11 cellular contexts compared by ENCODE assay signal in genomic region chr2:237672731-237673129, GRCh38. TPM values are rescaled to one million over a fixed set of nuclear protein-coding genes. Genes with fewer than 3 reads are reported as not detected.
DNase-seq lines count a peak whose midpoint lies in the region; ATAC-seq, FAIRE-seq and TF ChIP-seq lines count a peak whose summit lies in the region.
"Had no signal": no experiment of that assay in that cellular context is flagged by ENCODE, and none has a peak within 500 bp of the region (broad histone marks: within the 10 kb centered on the region; RNA-seq: fewer than 3 reads in every experiment).

No MANE protein-coding gene starts in this region.

- POLR2A ChIA-PET in HCT116 (lab: Charles Lee) (no interaction called here), T-cell (lab: Charles Lee) (interaction anchor here (0.6 to 5.6 kb wide), 14 partner anchors 10 to 72 kb away, joined by 3 to 152 read pairs (median 9); no protein-coding TSS in a partner anchor), H1 (lab: Charles Lee; ENCODE audit: partially characterized antibody) (no interaction called here)

- no peak overlapping the region for H4K8ac ChIP-seq in H1 (ENCODE audit: extremely low read depth, insufficient read depth, low read length)

- H3K27me3 ChIP-seq in HCT116 (ENCODE audit: insufficient read depth, low read length) (peaks cover 5% of the 10 kb centered on the region; the same call in 1 of the 2 replicates), H1 (replicated peaks in 1 of 4; ENCODE audit: control insufficient read depth in 3 of 4, extremely low read depth in 1 of 4, insufficient read depth in 3 of 4, low read length in 3 of 4) (no peaks in the 10 kb centered on the region)
- H3K27me3 ChIP-seq: SJSA1 had no signal

- CTCF ChIA-PET in HCT116 (lab: Charles Lee) = interaction anchor here (1.1 to 4.9 kb wide), 12 partner anchors 10 to 590 kb away, joined by 3 to 70 read pairs (median 10); partner anchors contain the start of gene RAB17
- CTCF ChIA-PET in T-cell (lab: Charles Lee) = interaction anchor here (0.8 to 7.1 kb wide), 17 partner anchors 8 to 588 kb away, joined by 3 to 112 read pairs (median 4); no protein-coding TSS in a partner anchor
- CTCF ChIA-PET in H1 (lab: Charles Lee; ENCODE audit: partially characterized antibody) = interaction anchor here (0.7 to 9.6 kb wide), 33 partner anchors 8 to 1450 kb away, joined by 3 to 130 read pairs (median 6); no protein-coding TSS in a partner anchor

- H3K4me1 ChIP-seq in HCT116 (ENCODE audit: control insufficient read depth in 1 of 2, insufficient read depth in 2 of 2, low read length in 2 of 2) (peaks cover 5 to 21% of the 10 kb centered on the region in 2 experiments), H1 (replicated peaks in 1 of 4; ENCODE audit: control insufficient read depth in 3 of 4, insufficient read depth in 4 of 4, low read length in 3 of 4) (peaks cover 6 to 27% (median 11%) of the 10 kb centered on the region in 4 experiments)

- TF ChIP-seq CTCF in HCT116 (IDR thresholded peaks at IDR 0.05 in 2 of 3, conservative IDR thresholded peaks at IDR 0.05 in 1 of 3; ENCODE audit: borderline replicate concordance in 1 of 3, insufficient read depth in 1 of 3, low read depth in 2 of 3, low read length in 2 of 3) (no peak), H1 (IDR thresholded peaks at IDR 0.05; ENCODE audit: control extremely low read depth in 1 of 3, insufficient read depth in 1 of 3, low read depth in 1 of 3, low read length in 3 of 3) (no peak), progenitor cell of endocrine pancreas (IDR thresholded peaks at IDR 0.05; ENCODE audit: unreplicated experiment) (no peak)

- H3K9me3 ChIP-seq in HCT116 (ENCODE audit: control insufficient read depth in 1 of 2, insufficient read depth in 1 of 2, low read depth in 1 of 2, low read length in 2 of 2) (no peaks in the 10 kb centered on the region), H1 (ENCODE audit: insufficient read depth in 2 of 2, low read depth in 1 of 2, low read length in 1 of 2) (no peaks in the 10 kb centered on the region)
- H3K9me3 ChIP-seq: SJSA1 had no signal

- H3K4me3 ChIP-seq in HCT116 (replicated peaks in 1 of 2; ENCODE audit: low read depth in 1 of 2, low read length in 2 of 2) = 0 out of 4 replicates have a peak overlapping the region, but pooled peaks of 1 of the 2 experiments have one; percentile 64
- H3K4me3 ChIP-seq in H1 (ENCODE audit: extremely low read depth in 1 of 4, insufficient read depth in 2 of 4, low read depth in 3 of 4, low read length in 4 of 4) = no peak overlapping the region
- H3K4me3 ChIP-seq: SJSA1 had no signal

- H3K4me1 Mint-ChIP-seq in T-cell = peaks cover 47 to 60% (median 50%) of the 10 kb centered on the region in 3 donors
- peaks cover 89% of the 10 kb centered on the region for H3K4me1 Mint-ChIP-seq in stimulated activated memory B cell treated with anti-CD40 and anti-IgM and Interleukin-4, amounts not matched to agents 10 μg/mL and 1 μg/mL and 100 μg/mL, for 72 hours
- H3K4me1 Mint-ChIP-seq in progenitor cell of endocrine pancreas (ENCODE audit: low read depth) = peaks cover 34% of the 10 kb centered on the region

- TF ChIP-seq RAD21 in HCT116 (IDR thresholded peaks at IDR 0.05; ENCODE audit: low read depth) = no peak
- no peak for TF ChIP-seq RAD21 in H1 (IDR thresholded peaks at IDR 0.05 in 1 of 2, conservative IDR thresholded peaks at IDR 0.05 in 1 of 2; ENCODE audit: low read depth in 2 of 2, low read length in 2 of 2)

- no peak overlapping the region for H2AK5ac ChIP-seq in H1 (ENCODE audit: low read depth, low read length)

- TF ChIP-seq POLR2A in HCT116 (IDR thresholded peaks at IDR 0.05; ENCODE audit: borderline replicate concordance, extremely low read depth, insufficient read depth, insufficient read length) (no peak), H1 (IDR thresholded peaks at IDR 0.05; ENCODE audit: control extremely low read depth in 1 of 2, low read depth in 2 of 2, low read length in 2 of 2) (no peak)

- peak overlapping the region; percentile 89 for H2AFZ ChIP-seq in HCT116 (ENCODE audit: low read depth, low read length, poor library complexity, severe bottlenecking)
- no peak overlapping the region for H2AFZ ChIP-seq in H1 (ENCODE audit: low read length)

- H3K9ac ChIP-seq in HCT116 (ENCODE audit: low read length) (no peak overlapping the region), H1 (replicated peaks in 1 of 4; ENCODE audit: extremely low read depth in 1 of 4, low read depth in 3 of 4, low read length in 3 of 4) (no peak overlapping the region; a peak in 1 of 7 replicates)
- H3K9ac ChIP-seq: KMS-11 had no signal

- H4K5ac ChIP-seq in H1 (ENCODE audit: insufficient read length, low read depth, low read length) = no peak overlapping the region

- H3K4ac ChIP-seq in H1 (replicated peaks; ENCODE audit: insufficient read length, low read depth, low read length) = no peak overlapping the region

- no peak for FAIRE-seq in H1 (lab: Jason Lieb, UNC)
- FAIRE-seq: bronchial epithelial cell had no signal

- H3K4me3 Mint-ChIP-seq in T-cell = peak overlapping the region; percentile 81 to 86 (median 82)
- peak overlapping the region; percentile 78 for H3K4me3 Mint-ChIP-seq in stimulated activated memory B cell treated with anti-CD40 and anti-IgM and Interleukin-4, amounts not matched to agents 10 μg/mL and 1 μg/mL and 100 μg/mL, for 72 hours
- H3K4me3 Mint-ChIP-seq in progenitor cell of endocrine pancreas (ENCODE audit: low read depth) = no peak overlapping the region

- H3K23me2 ChIP-seq in H1 (ENCODE audit: low read depth, low read length) = peaks cover 2% of the 10 kb centered on the region; the same call in 1 of the 2 replicates

- H3K27me3 Mint-ChIP-seq in T-cell = peaks cover 0 to 12% of the 10 kb centered on the region in 2 donors
- peaks cover 10% of the 10 kb centered on the region for H3K27me3 Mint-ChIP-seq in stimulated activated memory B cell treated with anti-CD40 and anti-IgM and Interleukin-4, amounts not matched to agents 10 μg/mL and 1 μg/mL and 100 μg/mL, for 72 hours
- H3K27me3 Mint-ChIP-seq in progenitor cell of endocrine pancreas = no peaks in the 10 kb centered on the region

- no peak overlapping the region for H2BK120ac ChIP-seq in H1 (replicated peaks; ENCODE audit: low read depth, low read length)

- RAD21 ChIA-PET in HCT116 (lab: Charles Lee; ENCODE audit: low non-redundant PET in 1 of 2, low total read pairs in 2 of 2, uncharacterized antibody in 2 of 2, unreplicated experiment in 2 of 2) = interaction anchor here (1.0 to 2.2 kb wide), 5 partner anchors 20 to 102 kb away, joined by 3 to 7 read pairs (median 5); no protein-coding TSS in a partner anchor

- H2BK20ac ChIP-seq in H1 (ENCODE audit: low read length) = no peak overlapping the region

- H3K9me3 Mint-ChIP-seq in T-cell = no peaks in the 10 kb centered on the region
- H3K9me3 Mint-ChIP-seq in stimulated activated memory B cell treated with anti-CD40 and anti-IgM and Interleukin-4, amounts not matched to agents 10 μg/mL and 1 μg/mL and 100 μg/mL, for 72 hours = no peaks in the 10 kb centered on the region
- H3K9me3 Mint-ChIP-seq in progenitor cell of endocrine pancreas (ENCODE audit: low read depth) = no peaks in the 10 kb centered on the region
- H3K9me3 Mint-ChIP-seq: nephron progenitor cell had no signal

- no peak overlapping the region for H2BK15ac ChIP-seq in H1 (ENCODE audit: low read length)

- peak overlapping the region; percentile 93 to 98 for H3K27ac Mint-ChIP-seq in T-cell
- H3K27ac Mint-ChIP-seq in stimulated activated memory B cell treated with anti-CD40 and anti-IgM and Interleukin-4, amounts not matched to agents 10 μg/mL and 1 μg/mL and 100 μg/mL, for 72 hours = peak overlapping the region; percentile 90
- H3K27ac Mint-ChIP-seq in progenitor cell of endocrine pancreas = no peak overlapping the region
- H3K27ac Mint-ChIP-seq: nephron progenitor cell had no signal

- H3K56ac ChIP-seq in H1 (replicated peaks; ENCODE audit: insufficient read length, low read depth, low read length) = no peak overlapping the region

- H2BK5ac ChIP-seq in H1 (ENCODE audit: low read depth, low read length) = no peak overlapping the region

- no peak for TF ChIP-seq EP300 in H1 (IDR thresholded peaks at IDR 0.05; ENCODE audit: borderline replicate concordance in 1 of 2, low read depth in 2 of 2, low read length in 2 of 2)

- 0 out of 2 replicates have a peak overlapping the region, but pooled peaks have one; percentile 56 for H3K18ac ChIP-seq in H1 (ENCODE audit: extremely low read depth, low read length)

- no peak overlapping the region for H3K23ac ChIP-seq in H1 (ENCODE audit: insufficient read length)

- H2BK12ac ChIP-seq in H1 (ENCODE audit: low read depth, low read length) = no peak overlapping the region

- intact Hi-C loops in HCT116 (cut with micrococcal nuclease) = loop anchor here (1.0 kb wide), 2 partner anchors 73 to 102 kb away; no protein-coding TSS in a partner anchor

- no TSS peak for BruUV-seq in HCT116 (replicated peaks; lab: Mats Ljungman, UMichigan)

- H3K4me2 ChIP-seq in HCT116 (ENCODE audit: low read length) (peak overlapping the region; percentile 98), H1 (ENCODE audit: insufficient read depth in 1 of 2, low read depth in 2 of 2, low read length in 2 of 2) (no peak overlapping the region; a peak in 1 of 4 replicates)
- H3K4me2 ChIP-seq: KMS-11 had no signal

- H3K27ac ChIP-seq in HCT116 (ENCODE audit: low read depth, low read length) (no peak overlapping the region), H1 (ENCODE audit: low read depth, low read length) (no peak overlapping the region)
- H3K27ac ChIP-seq: KMS-11, SJSA1 had no signal

- H4K20me1 ChIP-seq in HCT116 (ENCODE audit: insufficient read depth) (no peaks in the 10 kb centered on the region), H1 (replicated peaks in 1 of 2; ENCODE audit: control insufficient read depth in 1 of 2, insufficient read depth in 2 of 2, low read length in 2 of 2) (peaks cover 0 to 4% of the 10 kb centered on the region in 2 experiments)

- DNase-seq in HCT116 (ENCODE audit: low read depth, low spot score) (no peak), T-cell (peak in 1 of 34 experiments; percentile 31), H1 (ENCODE audit: low read depth in 1 of 2, low spot score in 2 of 2) (no peak), GM19240 (ENCODE audit: insufficient read length, low spot score) (no peak), progenitor cell of endocrine pancreas (ENCODE audit: low spot score, unreplicated experiment) (no peak)

- H3K79me1 ChIP-seq in H1 (ENCODE audit: low read depth, low read length) = no peaks in the 10 kb centered on the region

- WGBS in H1 (ENCODE audit: extremely low coverage in 1 of 2, insufficient coverage in 1 of 2, insufficient read length in 1 of 2, insufficient replicate concordance in 2 of 2, low coverage in 1 of 2, low lambda C conversion rate in 2 of 2, missing lambda C conversion rate in 1 of 2), 2 experiments = 83% methylated on average over 8 of the region's 8 CpGs; no CpG with 5 or more reads in 1 of the 2 experiments

- ATAC-seq in HCT116 (no peak), T-cell (replicated peaks in 1 of 4) (no peak), HG03196 (IDR thresholded peaks at IDR 0.05; ENCODE audit: unreplicated experiment) (no peak)
- ATAC-seq in stimulated activated memory B cell treated with anti-CD40 and anti-IgM and Interleukin-4, amounts not matched to agents 10 μg/mL and 1 μg/mL and 100 μg/mL, for 72 hours = no peak

- H3K36me3 ChIP-seq in HCT116 (ENCODE audit: control insufficient read depth in 1 of 2, insufficient read depth in 2 of 2, low read length in 2 of 2) (no peaks in the 10 kb centered on the region), H1 (ENCODE audit: control insufficient read depth in 2 of 4, insufficient read depth in 4 of 4, low read length in 3 of 4) (no peaks in the 10 kb centered on the region)

- H3K79me2 ChIP-seq in HCT116 (ENCODE audit: insufficient read depth, low read length) = no peaks in the 10 kb centered on the region
- H3K79me2 ChIP-seq in H1 (ENCODE audit: control insufficient read depth in 1 of 2, insufficient read depth in 2 of 2, low read length in 2 of 2) = no peaks in the 10 kb centered on the region

- H4K91ac ChIP-seq in H1 (replicated peaks; ENCODE audit: insufficient read length, low read length) = no peak overlapping the region

- no peak overlapping the region for H3K14ac ChIP-seq in H1 (ENCODE audit: insufficient read length)

- no peaks in the 10 kb centered on the region for H3K9me2 ChIP-seq in HCT116 (ENCODE audit: insufficient read depth)

- H3K36me3 Mint-ChIP-seq in T-cell (no peaks in the 10 kb centered on the region), progenitor cell of endocrine pancreas (ENCODE audit: insufficient read depth) (peaks cover 1% of the 10 kb centered on the region)
- H3K36me3 Mint-ChIP-seq in stimulated activated memory B cell treated with anti-CD40 and anti-IgM and Interleukin-4, amounts not matched to agents 10 μg/mL and 1 μg/mL and 100 μg/mL, for 72 hours = peaks cover 6% of the 10 kb centered on the region

RNA-seq across cellular contexts. Expression of gene LRRFIP1, which starts 45.3 kb away (rescaled TPM):
- total RNA-seq in HCT116 (2021; ENCODE audit: unreplicated experiment) = 76.9 TPM
- 55.4 and 60.6 TPM in 2 replicates for polyA plus RNA-seq in HCT116 (2012)
- total RNA-seq in T-cell = 100 to 1,000 TPM; 105 to 170 (median 128) TPM
- 68.6 and 75.8 TPM in 2 replicates for total RNA-seq in H1 (2021; fragmentation: NEBNext Ultra II Directional; extraction: Animal tissue kit (Norgen Biotek cat#: 25700))
- polyA plus RNA-seq in H1 (2011; rRNA removed) = 12.1 and 13.8 TPM in 2 replicates
- 25.4 TPM for polyA plus RNA-seq in H1 (2011; cell fraction: cytosol; rRNA removed)
- polyA plus RNA-seq in H1 (2011; cell fraction: nucleus; rRNA removed) = 26.6 TPM
- 33.6 to 61.3 TPM (median 38.1 TPM) in 4 replicates for polyA plus RNA-seq in H1 (2012, experiment 1 of 2)
- polyA plus RNA-seq in H1 (2012, experiment 2 of 2) = 4.3 TPM
- polyA plus RNA-seq in H1 (2013, experiment 1 of 2) = 98.5 TPM
- polyA plus RNA-seq in H1 (2013, experiment 2 of 2) = 87.2 TPM
- polyA minus RNA-seq in H1 (2011; rRNA and poly(A)+ RNA removed) = 18.7 and 22.1 TPM in 2 replicates
- 18.1 TPM for polyA minus RNA-seq in H1 (2011; cell fraction: cytosol; rRNA and poly(A)+ RNA removed)
- polyA minus RNA-seq in H1 (2011; cell fraction: nucleus; rRNA and poly(A)+ RNA removed) = 46.1 TPM
- 68.6 and 71.4 TPM in 2 replicates for total RNA-seq in progenitor cell of endocrine pancreas

Comparison
In these comparisons a context has a peak if more than half of its experiments do, and no peak if none do; other contexts are left out.
1. POLR2A ChIA-PET loops: an anchor here in T-cell (0.6 to 5.6 kb wide); none called in HCT116 and H1.